Comparison of ENCODE assay signal across 1 cellular context in the genomic region with DNA sequence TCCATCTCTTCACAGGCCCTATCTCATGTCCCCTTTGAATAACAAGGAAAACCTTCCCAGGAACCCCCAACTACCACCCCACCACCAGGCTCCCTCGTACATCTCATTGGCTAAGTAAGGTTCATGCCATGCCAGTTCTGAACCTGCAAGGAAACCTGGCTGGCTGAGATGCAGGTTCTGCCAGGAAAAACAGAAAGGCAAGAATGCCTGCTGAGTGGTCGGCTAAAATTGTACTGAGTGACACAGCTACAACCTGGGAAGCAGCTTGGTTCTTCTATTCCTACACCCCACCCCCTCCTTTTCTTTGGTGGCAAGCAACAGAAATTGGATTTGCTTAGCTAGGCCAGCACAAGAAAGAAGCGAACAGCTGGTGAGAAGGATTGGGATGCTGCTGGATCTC.
TF ChIP-seq lines count a peak whose summit lies in the region.

No MANE protein-coding gene starts in this region.

TF ChIP-seq in H1, 55 proteins besides CTCF, POLR2A, EP300 and RAD21 (continued from another document):
- TF ChIP-seq SAP30 (IDR thresholded peaks at IDR 0.05; ENCODE audit: insufficient read depth, insufficient replicate concordance, low read length) (no peak), CEBPB (IDR thresholded peaks at IDR 0.05; ENCODE audit: low read depth, low read length) (no peak), CBX5 (IDR thresholded peaks at IDR 0.05; ENCODE audit: low read depth, low read length) (no peak), ZNF274 (IDR thresholded peaks at IDR 0.05; ENCODE audit: borderline replicate concordance, extremely low read depth, low read length) (no peak), BCL11A (IDR thresholded peaks at IDR 0.05; ENCODE audit: low read depth in 2 of 2, low read length in 2 of 2) (no peak), TCF12 (IDR thresholded peaks at IDR 0.05; ENCODE audit: low read depth, low read length) (no peak), SUZ12 (IDR thresholded peaks at IDR 0.05; ENCODE audit: low read length) (no peak), SP4 (IDR thresholded peaks at IDR 0.05; ENCODE audit: low read length) (no peak), CHD2 (IDR thresholded peaks at IDR 0.05; ENCODE audit: low read length) (no peak), MAFK (IDR thresholded peaks at IDR 0.05; ENCODE audit: low read depth, low read length) (no peak)
- TF ChIP-seq, protein P1, sequence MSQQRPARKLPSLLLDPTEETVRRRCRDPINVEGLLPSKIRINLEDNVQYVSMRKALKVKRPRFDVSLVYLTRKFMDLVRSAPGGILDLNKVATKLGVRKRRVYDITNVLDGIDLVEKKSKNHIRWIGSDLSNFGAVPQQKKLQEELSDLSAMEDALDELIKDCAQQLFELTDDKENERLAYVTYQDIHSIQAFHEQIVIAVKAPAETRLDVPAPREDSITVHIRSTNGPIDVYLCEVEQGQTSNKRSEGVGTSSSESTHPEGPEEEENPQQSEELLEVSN (IDR thresholded peaks at IDR 0.05), result no peak
